22 cellular contexts compared by ENCODE assay signal in the genomic region with DNA sequence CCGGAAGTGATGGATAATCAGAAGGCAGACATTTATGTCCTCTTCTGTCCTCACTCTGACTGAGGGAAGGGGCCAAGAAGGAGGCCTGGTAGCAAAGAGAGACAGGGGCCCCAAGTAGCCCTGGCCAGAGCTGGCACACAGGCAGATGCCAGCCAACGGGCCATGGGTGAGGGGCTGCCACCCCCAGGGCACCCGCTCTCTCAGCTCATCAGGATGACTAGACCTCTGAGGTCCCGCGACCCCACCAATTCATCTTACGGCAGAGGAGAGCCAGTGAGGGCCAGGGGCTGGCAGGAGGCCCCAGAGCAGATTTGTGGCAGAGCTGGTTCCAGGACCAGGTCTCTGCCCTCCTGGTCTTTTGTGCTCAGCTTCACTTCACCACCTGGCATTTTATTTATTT. TPM values are rescaled to one million over a fixed set of nuclear protein-coding genes. Genes with fewer than 3 reads are reported as not detected.
DNase-seq lines count a peak whose midpoint lies in the region; ATAC-seq, FAIRE-seq and TF ChIP-seq lines count a peak whose summit lies in the region.
"Had no signal": no experiment of that assay in that cellular context is flagged by ENCODE, and none has a peak within 500 bp of the region (broad histone marks: within the 10 kb centered on the region; RNA-seq: fewer than 3 reads in every experiment).

No MANE protein-coding gene starts in this region.

- H2AFZ ChIP-seq in HepG2 (ENCODE audit: low read length), result no peak overlapping the region
- H2AFZ ChIP-seq: GM23248 had no signal

- CTCF ChIA-PET in activated CD8-positive, alpha-beta T cell treated with anti-CD3 and anti-CD28 coated beads, Interleukin-2, amount 10 ng/mL, durations not matched to agents 7 days and 5 days (lab: Charles Lee), result interaction anchor here (0.6 to 5.3 kb wide), 5 partner anchors 88 to 509 kb away, joined by 3 to 51 read pairs (median 5); no protein-coding TSS in a partner anchor
- CTCF ChIA-PET in activated CD8-positive, alpha-beta T cell treated with anti-CD3 and anti-CD28 coated beads for 36 hours (lab: Charles Lee), result interaction anchor here (0.8 to 5.1 kb wide), 7 partner anchors 7 to 227 kb away, joined by 3 to 31 read pairs (median 3); no protein-coding TSS in a partner anchor
- CTCF ChIA-PET in HepG2 (lab: Yijun Ruan, JAX; ENCODE audit: low intra/inter-chr PET ratio, low total read pairs), result interaction anchor here (0.7 to 0.9 kb wide), 2 partner anchors 131 to 227 kb away, joined by 3 read pairs; no protein-coding TSS in a partner anchor

- H4K20me1 ChIP-seq in HepG2 (ENCODE audit: insufficient read depth, low read length), result peaks cover 9% of the 10 kb centered on the region; the same call in 1 of the 2 replicates

- WGBS in HepG2 (ENCODE audit: low lambda C conversion rate), result 100% methylated on average over 6 of the region's 6 CpGs

- no TSS peak for BruUV-seq in HepG2 (replicated peaks; lab: Mats Ljungman, UMichigan)

- H3K79me2 ChIP-seq in HepG2 (ENCODE audit: insufficient read depth, low read length), result no peaks in the 10 kb centered on the region

- in situ Hi-C loops in HepG2 (cut with HindIII; ENCODE audit: extremely low pct_ligation_motif_present, low pct_unique_long_range_greater_than_20kb), result no loop called here

- no peak overlapping the region for H3K4me3 ChIP-seq in HepG2 (replicated peaks in 1 of 3; ENCODE audit: insufficient read depth in 1 of 3, low read depth in 2 of 3, low read length in 3 of 3)
- H3K4me3 ChIP-seq: A549, GM23248 had no signal

- H3K9ac ChIP-seq in HepG2 (ENCODE audit: insufficient read depth, low read depth, low read length), result no peak overlapping the region

- peaks cover 48 to 78% of the 10 kb centered on the region in 2 experiments for H3K36me3 ChIP-seq in HepG2 (replicated peaks in 1 of 2; ENCODE audit: control insufficient read depth in 1 of 2, insufficient read depth in 2 of 2, low read length in 2 of 2)

- DNase-seq in activated CD8-positive, alpha-beta T cell treated with anti-CD3 and anti-CD28 coated beads, Interleukin-2, amount 10 ng/mL, durations not matched to agents 7 days and 5 days, result no peak
- DNase-seq in activated CD8-positive, alpha-beta T cell treated with anti-CD3 and anti-CD28 coated beads for 36 hours, result no peak
- peak; percentile 71 for DNase-seq in chondrocyte (ENCODE audit: low spot score)
- no peak for DNase-seq in HepG2 (ENCODE audit: low spot score)
- DNase-seq in HUDEP-2 (lab: John Stamatoyannopoulos, UW; ENCODE audit: unreplicated experiment in 76 of 76), result no peak
- DNase-seq: AML-193; Caco-2; CD4-positive, alpha-beta T cell; DMS79; GDM1; GM23248; HCEC 1CT; KG1 had no signal

- peak overlapping the region; percentile 34 for H3K27ac Mint-ChIP-seq in activated CD8-positive, alpha-beta T cell treated with anti-CD3 and anti-CD28 coated beads, Interleukin-2, amount 10 ng/mL, durations not matched to agents 7 days and 5 days
- H3K27ac Mint-ChIP-seq in activated CD8-positive, alpha-beta T cell treated with anti-CD3 and anti-CD28 coated beads for 36 hours, result no peak overlapping the region
- no peak overlapping the region for H3K27ac Mint-ChIP-seq in chondrocyte (ENCODE audit: unreplicated experiment)
- H3K27ac Mint-ChIP-seq: CD4-positive, alpha-beta T cell had no signal

- H3K4me2 ChIP-seq in HepG2 (ENCODE audit: low read depth, low read length), result no peak overlapping the region
- H3K4me2 ChIP-seq: A549 had no signal

- TF ChIP-seq RAD21 in HepG2 (CRISPR knock-in tag; IDR thresholded peaks at IDR 0.05), result no peak

- no peaks in the 10 kb centered on the region for H3K27me3 ChIP-seq in HepG2 (ENCODE audit: control insufficient read depth in 1 of 2, insufficient read depth in 2 of 2, low read length in 2 of 2)

- TF ChIP-seq EP300 in HepG2 (IDR thresholded peaks at IDR 0.05; ENCODE audit: low read depth in 2 of 2, low read length in 2 of 2), result no peak
- no peak for TF ChIP-seq EP300 in HepG2 (CRISPR knock-in tag; IDR thresholded peaks at IDR 0.05; ENCODE audit: borderline replicate concordance)

- no peaks in the 10 kb centered on the region for H3K27me3 Mint-ChIP-seq in activated CD8-positive, alpha-beta T cell treated with anti-CD3 and anti-CD28 coated beads, Interleukin-2, amount 10 ng/mL, durations not matched to agents 7 days and 5 days (ENCODE audit: low read depth)
- H3K27me3 Mint-ChIP-seq in activated CD8-positive, alpha-beta T cell treated with anti-CD3 and anti-CD28 coated beads for 36 hours, result no peaks in the 10 kb centered on the region
- no peaks in the 10 kb centered on the region for H3K27me3 Mint-ChIP-seq in chondrocyte (ENCODE audit: low read depth)
- H3K27me3 Mint-ChIP-seq: CD4-positive, alpha-beta T cell had no signal

- TF ChIP-seq POLR2A in HepG2 (IDR thresholded peaks at IDR 0.05; ENCODE audit: insufficient read depth in 1 of 2, low read depth in 2 of 2, low read length in 2 of 2), result no peak

- no peaks in the 10 kb centered on the region for H3K9me3 ChIP-seq in HepG2 (ENCODE audit: low read length)
- H3K9me3 ChIP-seq: A549, Caco-2 had no signal

- no peaks in the 10 kb centered on the region for H3K9me3 Mint-ChIP-seq in activated CD8-positive, alpha-beta T cell treated with anti-CD3 and anti-CD28 coated beads, Interleukin-2, amount 10 ng/mL, durations not matched to agents 7 days and 5 days (ENCODE audit: insufficient read depth)
- no peaks in the 10 kb centered on the region for H3K9me3 Mint-ChIP-seq in activated CD8-positive, alpha-beta T cell treated with anti-CD3 and anti-CD28 coated beads for 36 hours
- no peaks in the 10 kb centered on the region for H3K9me3 Mint-ChIP-seq in chondrocyte (ENCODE audit: low read depth)
- H3K9me3 Mint-ChIP-seq: CD4-positive, alpha-beta T cell had no signal

- intact Hi-C loops in activated CD8-positive, alpha-beta T cell treated with anti-CD3 and anti-CD28 coated beads for 36 hours (cut with micrococcal nuclease), result no loop called here
- intact Hi-C loops in HepG2 (cut with micrococcal nuclease; ENCODE audit: unreplicated experiment), result no loop called here

- no peak for ATAC-seq in activated CD8-positive, alpha-beta T cell treated with anti-CD3 and anti-CD28 coated beads, Interleukin-2, amount 10 ng/mL, durations not matched to agents 7 days and 5 days
- no peak for ATAC-seq in activated CD8-positive, alpha-beta T cell treated with anti-CD3 and anti-CD28 coated beads for 36 hours
- ATAC-seq in HepG2 (no peak), GM18861 (IDR thresholded peaks at IDR 0.05; ENCODE audit: unreplicated experiment) (no peak), GM18858 (IDR thresholded peaks at IDR 0.05; ENCODE audit: unreplicated experiment) (no peak)
- ATAC-seq: A549 had no signal

- no peaks in the 10 kb centered on the region for H3K36me3 Mint-ChIP-seq in activated CD8-positive, alpha-beta T cell treated with anti-CD3 and anti-CD28 coated beads, Interleukin-2, amount 10 ng/mL, durations not matched to agents 7 days and 5 days (ENCODE audit: low read depth)
- H3K36me3 Mint-ChIP-seq in activated CD8-positive, alpha-beta T cell treated with anti-CD3 and anti-CD28 coated beads for 36 hours (ENCODE audit: low read depth), result peaks cover 3% of the 10 kb centered on the region
- peaks cover 12% of the 10 kb centered on the region for H3K36me3 Mint-ChIP-seq in chondrocyte (ENCODE audit: low read depth)

- no peak overlapping the region for H3K4me3 Mint-ChIP-seq in activated CD8-positive, alpha-beta T cell treated with anti-CD3 and anti-CD28 coated beads, Interleukin-2, amount 10 ng/mL, durations not matched to agents 7 days and 5 days
- no peak overlapping the region for H3K4me3 Mint-ChIP-seq in activated CD8-positive, alpha-beta T cell treated with anti-CD3 and anti-CD28 coated beads for 36 hours
- H3K4me3 Mint-ChIP-seq in chondrocyte (ENCODE audit: unreplicated experiment), result no peak overlapping the region
- H3K4me3 Mint-ChIP-seq: CD4-positive, alpha-beta T cell had no signal

- no peak for TF ChIP-seq CTCF in activated CD8-positive, alpha-beta T cell treated with anti-CD3 and anti-CD28 coated beads for 36 hours (IDR thresholded peaks at IDR 0.05)
- TF ChIP-seq CTCF in chondrocyte (IDR thresholded peaks at IDR 0.05) (no peak), HepG2 (CRISPR knock-in tag; IDR thresholded peaks at IDR 0.05) (no peak)

- H3K4me1 ChIP-seq in HepG2 (ENCODE audit: insufficient read depth, low read length), result peaks cover 19% of the 10 kb centered on the region
- H3K4me1 ChIP-seq: Caco-2 had no signal

- no peaks in the 10 kb centered on the region for H3K4me1 Mint-ChIP-seq in activated CD8-positive, alpha-beta T cell treated with anti-CD3 and anti-CD28 coated beads, Interleukin-2, amount 10 ng/mL, durations not matched to agents 7 days and 5 days (ENCODE audit: low read depth)
- peaks cover 2% of the 10 kb centered on the region for H3K4me1 Mint-ChIP-seq in activated CD8-positive, alpha-beta T cell treated with anti-CD3 and anti-CD28 coated beads for 36 hours (ENCODE audit: low read depth)
- no peaks in the 10 kb centered on the region for H3K4me1 Mint-ChIP-seq in chondrocyte (ENCODE audit: low read depth)

- H3K27ac ChIP-seq in HepG2 (ENCODE audit: extremely low read length, insufficient read depth, low read length), result no peak overlapping the region
- H3K27ac ChIP-seq: 22Rv1, A549, C4-2B had no signal

- POLR2A ChIA-PET in activated CD8-positive, alpha-beta T cell treated with anti-CD3 and anti-CD28 coated beads, Interleukin-2, amount 10 ng/mL, durations not matched to agents 7 days and 5 days (lab: Charles Lee), result no interaction called here
- POLR2A ChIA-PET in activated CD8-positive, alpha-beta T cell treated with anti-CD3 and anti-CD28 coated beads for 36 hours (lab: Charles Lee), result no interaction called here
- POLR2A ChIA-PET in HepG2 (lab: Yijun Ruan, JAX), result interaction anchor here (0.5 to 2.0 kb wide), 3 partner anchors 9 to 133 kb away, joined by 3 to 7 read pairs (median 3); no protein-coding TSS in a partner anchor

- no peak for FAIRE-seq in HepG2 (lab: Jason Lieb, UNC)
- FAIRE-seq: A549, D721Med, H54, HTR-8/SVneo had no signal

RNA-seq across cellular contexts. Expression of a gene that starts 43.1 kb away (rescaled TPM):
- total RNA-seq in activated CD8-positive, alpha-beta T cell treated with anti-CD3 and anti-CD28 coated beads, Interleukin-2, amount 10 ng/mL, durations not matched to agents 7 days and 5 days, result not detected
- total RNA-seq in activated CD8-positive, alpha-beta T cell treated with anti-CD3 and anti-CD28 coated beads for 36 hours, result not detected
- total RNA-seq in chondrocyte (31.8 to 62.6 TPM (median 33.7 TPM) in 3 replicates), HepG2 (2016; rRNA removed; fragmentation: Illumina TruSeq; extraction: Trizol) (not detected in 2 replicates)
- total RNA-seq in HepG2 (2016; cell fraction: cytosol; rRNA removed; fragmentation: Illumina TruSeq; extraction: Trizol; ENCODE audit: low read depth), result not detected in 2 replicates
- not detected in 2 replicates for total RNA-seq in HepG2 (2016; cell fraction: insoluble cytoplasmic fraction; rRNA removed; fragmentation: Illumina TruSeq; extraction: Trizol)
- total RNA-seq in HepG2 (2016; cell fraction: membrane; rRNA removed; fragmentation: Illumina TruSeq; extraction: Trizol), result not detected in 2 replicates
- total RNA-seq in HepG2 (2016; cell fraction: nucleus; rRNA removed; fragmentation: Illumina TruSeq; extraction: Trizol), result not detected in 2 replicates
- polyA plus RNA-seq in HepG2 (2011; rRNA removed), result 0.28 and 0.30 TPM in 2 replicates
- 0.38 and 0.42 TPM in 2 replicates for polyA plus RNA-seq in HepG2 (2011; cell fraction: cytosol; rRNA removed)
- polyA plus RNA-seq in HepG2 (2011; cell fraction: nucleus; rRNA removed), result 0.23 and 0.29 TPM in 2 replicates
- 0.19 TPM in 1 of 2 replicates, not detected in the other for polyA plus RNA-seq in HepG2 (2012)
- 0.57 TPM in 1 of 2 replicates, not detected in the other for polyA plus RNA-seq in HepG2 (2016; cell fraction: cytosol; fragmentation: Illumina TruSeq; extraction: Trizol; ENCODE audit: low read depth)
- not detected in 2 replicates for polyA plus RNA-seq in HepG2 (2016; cell fraction: insoluble cytoplasmic fraction; fragmentation: Illumina TruSeq; extraction: Trizol; ENCODE audit: low read depth)
- polyA plus RNA-seq in HepG2 (2016; cell fraction: membrane; fragmentation: Illumina TruSeq; extraction: Trizol; ENCODE audit: low read depth), result not detected in 2 replicates
- polyA plus RNA-seq in HepG2 (2016; cell fraction: nucleus; fragmentation: Illumina TruSeq; extraction: Trizol; ENCODE audit: insufficient read depth, low read depth), result not detected in 2 replicates
- 0.18 TPM in 1 of 2 replicates, not detected in the other for polyA minus RNA-seq in HepG2 (2011; rRNA and poly(A)+ RNA removed; ENCODE audit: low replicate concordance)
- polyA minus RNA-seq in HepG2 (2011; cell fraction: cytosol; rRNA and poly(A)+ RNA removed), result not detected in 2 replicates
- polyA minus RNA-seq in HepG2 (2011; cell fraction: nucleus; rRNA and poly(A)+ RNA removed), result not detected in 2 replicates
- total RNA-seq: Caco-2; CD4-positive, alpha-beta T cell; GM23248 had no signal
- polyA plus RNA-seq: BJ, GM23248 had no signal

RNA-seq across cellular contexts. Expression of a gene that starts 49.0 kb away (rescaled TPM):
- total RNA-seq in activated CD8-positive, alpha-beta T cell treated with anti-CD3 and anti-CD28 coated beads, Interleukin-2, amount 10 ng/mL, durations not matched to agents 7 days and 5 days, result 1 to 10 TPM; 6.7 to 7.1 TPM
- total RNA-seq in activated CD8-positive, alpha-beta T cell treated with anti-CD3 and anti-CD28 coated beads for 36 hours, result 10 to 100 TPM; 11.0 to 11.8 TPM
- total RNA-seq in chondrocyte (17.2 to 19.8 TPM (median 18.6 TPM) in 3 replicates), HepG2 (2016; rRNA removed; fragmentation: Illumina TruSeq; extraction: Trizol) (11.0 TPM in 2 replicates)
- 2.8 and 3.0 TPM in 2 replicates for total RNA-seq in HepG2 (2016; cell fraction: cytosol; rRNA removed; fragmentation: Illumina TruSeq; extraction: Trizol; ENCODE audit: low read depth)
- total RNA-seq in HepG2 (2016; cell fraction: insoluble cytoplasmic fraction; rRNA removed; fragmentation: Illumina TruSeq; extraction: Trizol), result 9.5 and 11.3 TPM in 2 replicates
- 15.4 and 15.8 TPM in 2 replicates for total RNA-seq in HepG2 (2016; cell fraction: membrane; rRNA removed; fragmentation: Illumina TruSeq; extraction: Trizol)
- total RNA-seq in HepG2 (2016; cell fraction: nucleus; rRNA removed; fragmentation: Illumina TruSeq; extraction: Trizol), result 14.9 TPM in 2 replicates
- polyA plus RNA-seq in HepG2 (2011; rRNA removed), result 12.4 and 15.9 TPM in 2 replicates
- polyA plus RNA-seq in HepG2 (2011; cell fraction: cytosol; rRNA removed), result 6.6 and 10.1 TPM in 2 replicates
- 47.8 and 59.4 TPM in 2 replicates for polyA plus RNA-seq in HepG2 (2011; cell fraction: nucleus; rRNA removed)
- 53.6 and 69.1 TPM in 2 replicates for polyA plus RNA-seq in HepG2 (2012)
- 10.9 and 11.7 TPM in 2 replicates for polyA plus RNA-seq in HepG2 (2016; cell fraction: cytosol; fragmentation: Illumina TruSeq; extraction: Trizol; ENCODE audit: low read depth)
- 37.6 and 56.8 TPM in 2 replicates for polyA plus RNA-seq in HepG2 (2016; cell fraction: insoluble cytoplasmic fraction; fragmentation: Illumina TruSeq; extraction: Trizol; ENCODE audit: low read depth)
- polyA plus RNA-seq in HepG2 (2016; cell fraction: membrane; fragmentation: Illumina TruSeq; extraction: Trizol; ENCODE audit: low read depth), result 44.1 and 44.7 TPM in 2 replicates
- polyA plus RNA-seq in HepG2 (2016; cell fraction: nucleus; fragmentation: Illumina TruSeq; extraction: Trizol; ENCODE audit: insufficient read depth, low read depth), result 75.1 and 80.7 TPM in 2 replicates
- polyA minus RNA-seq in HepG2 (2011; rRNA and poly(A)+ RNA removed; ENCODE audit: low replicate concordance), result 3.3 and 26.4 TPM in 2 replicates
- 29.5 and 30.0 TPM in 2 replicates for polyA minus RNA-seq in HepG2 (2011; cell fraction: cytosol; rRNA and poly(A)+ RNA removed)
- polyA minus RNA-seq in HepG2 (2011; cell fraction: nucleus; rRNA and poly(A)+ RNA removed), result 15.2 and 15.5 TPM in 2 replicates

Comparison
In these comparisons a context has a peak if more than half of its experiments do, and no peak if none do; other contexts are left out.
1. RNA of a gene that starts 43.1 kb away (total RNA-seq): 31.8 to 62.6 TPM in chondrocyte; not detected in activated CD8-positive, alpha-beta T cell treated with anti-CD3 and anti-CD28 coated beads for 36 hours, not detected in activated CD8-positive, alpha-beta T cell treated with anti-CD3 and anti-CD28 coated beads, Interleukin-2, amount 10 ng/mL, durations not matched to agents 7 days and 5 days and not detected in HepG2; every median in the first group is over 10 times any median in the second.